In the genomic region with DNA sequence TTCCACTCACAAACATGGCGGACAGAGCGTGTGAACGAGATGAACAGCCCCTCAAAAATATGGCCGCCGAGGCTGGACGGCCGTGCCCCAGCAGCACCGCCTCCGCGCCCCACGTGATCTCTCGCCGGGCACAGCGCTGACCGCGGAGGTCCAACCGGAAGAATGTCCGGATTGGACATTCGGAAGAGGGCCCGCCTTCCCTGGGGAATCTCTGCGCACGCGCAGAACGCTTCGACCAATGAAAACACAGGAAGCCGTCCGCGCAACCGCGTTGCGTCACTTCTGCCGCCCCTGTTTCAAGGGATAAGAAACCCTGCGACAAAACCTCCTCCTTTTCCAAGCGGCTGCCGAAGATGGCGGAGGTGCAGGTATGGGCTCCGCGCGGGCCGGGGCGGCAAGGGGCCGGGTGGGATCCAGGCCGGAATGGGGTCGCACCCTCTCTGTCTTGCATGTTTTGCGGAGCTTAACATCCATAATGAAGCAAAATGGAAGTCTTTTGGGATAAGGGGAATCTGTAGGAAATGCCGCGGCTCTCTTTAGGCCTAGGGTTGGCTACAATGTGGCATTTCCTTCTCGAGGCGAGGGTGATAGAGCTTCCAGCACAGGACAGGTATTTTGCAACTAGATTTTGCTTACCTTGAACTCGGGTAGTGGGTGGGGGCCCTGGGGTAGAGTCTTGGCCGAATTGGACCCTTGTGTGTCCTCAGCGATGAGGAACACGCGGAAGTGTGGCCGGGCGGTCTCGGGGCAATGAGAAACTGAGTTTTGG, we compare ENCODE assay signal across 8 cellular contexts. TPM values are rescaled to one million over a fixed set of nuclear protein-coding genes. Genes with fewer than 3 reads are reported as not detected.
A peak's percentile ranks its signal among the peaks of the same experiment; 100 is the strongest.
DNase-seq lines count a peak whose midpoint lies in the region; ATAC-seq and TF ChIP-seq lines count a peak whose summit lies in the region.

A gene (plus strand): TSS at position 332 of the 769 bp plus-strand sequence. CDS start 22 bp downstream, at position 354.

- peak within 1 kb of the TSS; percentile 86 to 87 for H3K27ac ChIP-seq in mucosa of rectum (ENCODE audit: low read depth in 2 of 2, low read length in 2 of 2)

- ATAC-seq in GM21717 (IDR thresholded peaks at IDR 0.05; ENCODE audit: unreplicated experiment), result peak; percentile 72

- no peaks in the 10 kb centered on the region for H3K27me3 ChIP-seq in mucosa of rectum (ENCODE audit: control insufficient read depth in 2 of 2, insufficient read depth in 2 of 2, low read length in 2 of 2)

- in situ Hi-C loops in KBM-7 (cut with MboI; ENCODE audit: low pct_unique_long_range_greater_than_20kb, low sequenced_read_pairs), result no loop called here

- no peaks in the 10 kb centered on the region for H3K9me3 Mint-ChIP-seq in activated T-cell treated with anti-CD3 and anti-CD28 coated beads, Interleukin-2, amount 50 U/mL, for 24 hours

- H3K9me3 ChIP-seq in mucosa of rectum (ENCODE audit: control insufficient read depth in 2 of 2, low read length in 2 of 2), result no peaks in the 10 kb centered on the region

- H3K27ac Mint-ChIP-seq in activated T-cell treated with anti-CD3 and anti-CD28 coated beads, Interleukin-2, amount 50 U/mL, for 24 hours, result peak within 1 kb of the TSS; percentile 99

- peak within 1 kb of the TSS; percentile 97 to 99 for H3K9ac ChIP-seq in mucosa of rectum (ENCODE audit: low read depth in 1 of 2, low read length in 2 of 2)

- peak within 1 kb of the TSS; percentile 96 to 98 for H3K4me3 ChIP-seq in mucosa of rectum (ENCODE audit: low read length in 2 of 2)

- peaks cover 89% of the 10 kb centered on the region for H3K36me3 Mint-ChIP-seq in activated T-cell treated with anti-CD3 and anti-CD28 coated beads, Interleukin-2, amount 50 U/mL, for 24 hours (ENCODE audit: low read depth)

- DNase-seq in DMS153 treated with DMSO at 0.1 percent for 48 hours (lab: John Stamatoyannopoulos, UW; ENCODE audit: unreplicated experiment), result peak; percentile 98
- DNase-seq in KBM-7, result peak; percentile 100
- DNase-seq in activated T-cell treated with anti-CD3 and anti-CD28 coated beads, Interleukin-2, amount 50 U/mL, for 24 hours, result peak; percentile 99
- peak; percentile 100 for DNase-seq in erythroblast (lab: John Stamatoyannopoulos, UW)
- peak; percentile 100 for DNase-seq in stimulated activated CD8-positive, alpha-beta memory T cell treated with anti-CD3 and anti-CD28 coated beads, Interleukin-4, amount 100 ng/mL, for 48 hours

- H3K36me3 ChIP-seq in mucosa of rectum (ENCODE audit: control insufficient read depth in 2 of 2, insufficient read depth in 2 of 2, low read length in 2 of 2), result peaks cover 31 to 34% of the 10 kb centered on the region in 2 donors

- H3K4me1 ChIP-seq in mucosa of rectum (ENCODE audit: control insufficient read depth in 2 of 2, insufficient read depth in 2 of 2, low read length in 2 of 2), result peaks cover 13 to 21% of the 10 kb centered on the region in 2 donors

- H3K27me3 Mint-ChIP-seq in activated T-cell treated with anti-CD3 and anti-CD28 coated beads, Interleukin-2, amount 50 U/mL, for 24 hours, result peaks cover 4% of the 10 kb centered on the region

- peak; percentile 100 for TF ChIP-seq POLR2A in erythroblast (IDR thresholded peaks at IDR 0.05; ENCODE audit: low read length)

- peak within 1 kb of the TSS; percentile 97 for H3K4me3 Mint-ChIP-seq in activated T-cell treated with anti-CD3 and anti-CD28 coated beads, Interleukin-2, amount 50 U/mL, for 24 hours

- peaks cover 39% of the 10 kb centered on the region for H3K4me1 Mint-ChIP-seq in activated T-cell treated with anti-CD3 and anti-CD28 coated beads, Interleukin-2, amount 50 U/mL, for 24 hours (ENCODE audit: low read depth)

TF ChIP-seq in PFSK-1, 5 proteins besides CTCF, POLR2A, EP300 and RAD21:
- TF ChIP-seq POLR2AphosphoS5 (IDR thresholded peaks at IDR 0.05; ENCODE audit: low read depth, low read length) (peak; percentile 100), FOXP2 (optimal IDR thresholded peaks at IDR 0.05; ENCODE audit: borderline replicate concordance, extremely low read depth, extremely low read length, insufficient read depth) (no peak), SIN3A (IDR thresholded peaks at IDR 0.05; ENCODE audit: borderline replicate concordance, insufficient read depth, low read length) (peak; percentile 97), TAF1 (IDR thresholded peaks at IDR 0.05; ENCODE audit: borderline replicate concordance, insufficient read depth, low read length) (peak; percentile 100)
- TF ChIP-seq, protein P1, sequence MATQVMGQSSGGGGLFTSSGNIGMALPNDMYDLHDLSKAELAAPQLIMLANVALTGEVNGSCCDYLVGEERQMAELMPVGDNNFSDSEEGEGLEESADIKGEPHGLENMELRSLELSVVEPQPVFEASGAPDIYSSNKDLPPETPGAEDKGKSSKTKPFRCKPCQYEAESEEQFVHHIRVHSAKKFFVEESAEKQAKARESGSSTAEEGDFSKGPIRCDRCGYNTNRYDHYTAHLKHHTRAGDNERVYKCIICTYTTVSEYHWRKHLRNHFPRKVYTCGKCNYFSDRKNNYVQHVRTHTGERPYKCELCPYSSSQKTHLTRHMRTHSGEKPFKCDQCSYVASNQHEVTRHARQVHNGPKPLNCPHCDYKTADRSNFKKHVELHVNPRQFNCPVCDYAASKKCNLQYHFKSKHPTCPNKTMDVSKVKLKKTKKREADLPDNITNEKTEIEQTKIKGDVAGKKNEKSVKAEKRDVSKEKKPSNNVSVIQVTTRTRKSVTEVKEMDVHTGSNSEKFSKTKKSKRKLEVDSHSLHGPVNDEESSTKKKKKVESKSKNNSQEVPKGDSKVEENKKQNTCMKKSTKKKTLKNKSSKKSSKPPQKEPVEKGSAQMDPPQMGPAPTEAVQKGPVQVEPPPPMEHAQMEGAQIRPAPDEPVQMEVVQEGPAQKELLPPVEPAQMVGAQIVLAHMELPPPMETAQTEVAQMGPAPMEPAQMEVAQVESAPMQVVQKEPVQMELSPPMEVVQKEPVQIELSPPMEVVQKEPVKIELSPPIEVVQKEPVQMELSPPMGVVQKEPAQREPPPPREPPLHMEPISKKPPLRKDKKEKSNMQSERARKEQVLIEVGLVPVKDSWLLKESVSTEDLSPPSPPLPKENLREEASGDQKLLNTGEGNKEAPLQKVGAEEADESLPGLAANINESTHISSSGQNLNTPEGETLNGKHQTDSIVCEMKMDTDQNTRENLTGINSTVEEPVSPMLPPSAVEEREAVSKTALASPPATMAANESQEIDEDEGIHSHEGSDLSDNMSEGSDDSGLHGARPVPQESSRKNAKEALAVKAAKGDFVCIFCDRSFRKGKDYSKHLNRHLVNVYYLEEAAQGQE (IDR thresholded peaks at IDR 0.05; ENCODE audit: insufficient read depth in 1 of 2, low read depth in 2 of 2, low read length in 2 of 2), result peak in 1 of 2 experiments; percentile 85; a peak in 2 of 4 replicates
TF ChIP-seq in PFSK-1: peak in this region for 4.

RNA-seq across cellular contexts. Expression of the gene that starts here (rescaled TPM):
- 10,979 TPM for polyA plus RNA-seq in PFSK-1 (2012; ENCODE audit: insufficient read length, low read depth)

Comparison
In these comparisons a context has a peak if more than half of its experiments do, and no peak if none do; other contexts are left out.
1. Peak in every context shown above with its lines: DNase-seq, ATAC-seq, H3K4me3 ChIP-seq and H3K27ac ChIP-seq.